ENCODE assay signal across 1 cellular context in genomic region chr17:3848229-3848628, GRCh38.
TF ChIP-seq lines count a peak whose summit lies in the region.

No MANE protein-coding gene starts in this region.

TF ChIP-seq in H1, 55 proteins besides CTCF, POLR2A, EP300 and RAD21 (continued from another document):
- TF ChIP-seq ATF2 (IDR thresholded peaks at IDR 0.05; ENCODE audit: low read length): no peak
- no peak for TF ChIP-seq RBBP5 (IDR thresholded peaks at IDR 0.05; ENCODE audit: borderline replicate concordance, low read depth, low read length)
- no peak for TF ChIP-seq BACH1 (IDR thresholded peaks at IDR 0.05; ENCODE audit: low read length)
- TF ChIP-seq SAP30 (IDR thresholded peaks at IDR 0.05; ENCODE audit: insufficient read depth, insufficient replicate concordance, low read length): no peak
- no peak for TF ChIP-seq CHD7 (IDR thresholded peaks at IDR 0.05; ENCODE audit: insufficient replicate concordance, low read length)
- no peak for TF ChIP-seq CHD1 (IDR thresholded peaks at IDR 0.05; ENCODE audit: low read depth, low read length)
